In the genomic region with DNA sequence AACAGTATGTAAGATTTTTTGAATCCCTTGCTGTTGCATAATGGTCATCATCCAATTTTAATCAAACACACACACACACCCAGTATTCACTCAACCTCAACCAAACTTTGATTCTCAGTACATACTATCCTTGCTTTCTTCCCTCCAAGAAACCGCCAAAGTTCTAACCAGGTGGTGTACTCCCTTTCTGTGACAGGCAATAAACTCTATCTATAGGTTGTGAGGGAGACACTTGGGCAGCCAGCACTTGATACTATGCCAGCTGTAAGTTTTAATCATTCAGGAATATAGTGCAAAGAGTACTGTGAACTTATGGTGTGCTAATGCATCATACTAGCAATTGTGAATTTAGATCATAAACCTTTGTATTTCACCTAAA, we compare ENCODE assay signal across 16 cellular contexts.
A peak's percentile ranks its signal among the peaks of the same experiment; 100 is the strongest.
DNase-seq lines count a peak whose midpoint lies in the region; ATAC-seq and TF ChIP-seq lines count a peak whose summit lies in the region.
"Had no signal": no experiment of that assay in that cellular context is flagged by ENCODE, and none has a peak within 500 bp of the region (broad histone marks: within the 10 kb centered on the region; RNA-seq: fewer than 3 reads in every experiment).

No MANE protein-coding gene starts in this region.

- H3K27me3 Mint-ChIP-seq in stimulated activated naive B cell treated with anti-CD40 and anti-IgM and Interleukin-4, amounts not matched to agents 10 μg/mL and 1 μg/mL and 100 μg/mL, for 72 hours: no peaks in the 10 kb centered on the region
- no peaks in the 10 kb centered on the region for H3K27me3 Mint-ChIP-seq in activated CD8-positive, alpha-beta T cell treated with anti-CD3 and anti-CD28 coated beads for 36 hours
- H3K27me3 Mint-ChIP-seq: CD8-positive, alpha-beta memory T cell; effector memory CD8-positive, alpha-beta T cell had no signal

- H3K4me1 Mint-ChIP-seq in stimulated activated naive B cell treated with anti-CD40 and anti-IgM and Interleukin-4, amounts not matched to agents 10 μg/mL and 1 μg/mL and 100 μg/mL, for 72 hours: peaks cover 27 to 55% of the 10 kb centered on the region in 2 donors
- peaks cover 38% of the 10 kb centered on the region for H3K4me1 Mint-ChIP-seq in activated CD8-positive, alpha-beta T cell treated with anti-CD3 and anti-CD28 coated beads for 36 hours (ENCODE audit: low read depth)

- H3K9me3 Mint-ChIP-seq in stimulated activated naive B cell treated with anti-CD40 and anti-IgM and Interleukin-4, amounts not matched to agents 10 μg/mL and 1 μg/mL and 100 μg/mL, for 72 hours: peaks cover 6 to 8% of the 10 kb centered on the region in 2 donors
- no peaks in the 10 kb centered on the region for H3K9me3 Mint-ChIP-seq in activated CD8-positive, alpha-beta T cell treated with anti-CD3 and anti-CD28 coated beads for 36 hours
- H3K9me3 Mint-ChIP-seq: CD8-positive, alpha-beta memory T cell; effector memory CD8-positive, alpha-beta T cell had no signal

- TF ChIP-seq CTCF in activated CD8-positive, alpha-beta T cell treated with anti-CD3 and anti-CD28 coated beads for 36 hours (IDR thresholded peaks at IDR 0.05): no peak

- peak overlapping the region; percentile 18 to 21 for H3K4me3 Mint-ChIP-seq in stimulated activated naive B cell treated with anti-CD40 and anti-IgM and Interleukin-4, amounts not matched to agents 10 μg/mL and 1 μg/mL and 100 μg/mL, for 72 hours
- no peak overlapping the region for H3K4me3 Mint-ChIP-seq in activated CD8-positive, alpha-beta T cell treated with anti-CD3 and anti-CD28 coated beads for 36 hours
- H3K4me3 Mint-ChIP-seq: CD8-positive, alpha-beta memory T cell; effector memory CD8-positive, alpha-beta T cell had no signal

- CTCF ChIA-PET in activated CD8-positive, alpha-beta T cell treated with anti-CD3 and anti-CD28 coated beads for 36 hours (lab: Charles Lee): no interaction called here

- peaks cover 0 to 6% of the 10 kb centered on the region in 2 donors for H3K4me1 ChIP-seq in aorta (ENCODE audit: control insufficient read depth in 1 of 2, insufficient read depth in 2 of 2, low read length in 2 of 2)

- H3K27ac Mint-ChIP-seq in stimulated activated naive B cell treated with anti-CD40 and anti-IgM and Interleukin-4, amounts not matched to agents 10 μg/mL and 1 μg/mL and 100 μg/mL, for 72 hours: peak overlapping the region; percentile 67
- H3K27ac Mint-ChIP-seq in activated CD8-positive, alpha-beta T cell treated with anti-CD3 and anti-CD28 coated beads for 36 hours: no peak overlapping the region
- H3K27ac Mint-ChIP-seq: activated T-helper 2 cell treated with anti-CD3 and anti-CD28 coated beads, Interferon-gamma antibody, Interleukin-2, Interleukin-4, amounts not matched to agents 10 μg/mL and 5 μg/mL and 100 μg/mL, durations not matched to agents 14 hours and 24 hours and 36 hours had no signal

- no peaks in the 10 kb centered on the region for H3K9me3 ChIP-seq in aorta (ENCODE audit: control insufficient read depth, low read length)
- H3K9me3 ChIP-seq: sigmoid colon, SK-N-SH, thoracic aorta had no signal

- H3K4me3 ChIP-seq in H7 (ENCODE audit: insufficient read depth, low read depth, low read length) (no peak overlapping the region), aorta (ENCODE audit: low read length in 2 of 2) (no peak overlapping the region)
- H3K4me3 ChIP-seq: sigmoid colon, thoracic aorta had no signal

- H3K27me3 ChIP-seq in H7 (ENCODE audit: control insufficient read depth, insufficient read depth, low read length) (no peaks in the 10 kb centered on the region), aorta (ENCODE audit: control insufficient read depth in 1 of 2, insufficient read depth in 2 of 2, low read length in 1 of 2) (no peaks in the 10 kb centered on the region)
- H3K27me3 ChIP-seq: sigmoid colon had no signal

- peaks cover 12 to 17% of the 10 kb centered on the region in 2 donors for H3K36me3 Mint-ChIP-seq in stimulated activated naive B cell treated with anti-CD40 and anti-IgM and Interleukin-4, amounts not matched to agents 10 μg/mL and 1 μg/mL and 100 μg/mL, for 72 hours
- H3K36me3 Mint-ChIP-seq in activated CD8-positive, alpha-beta T cell treated with anti-CD3 and anti-CD28 coated beads for 36 hours (ENCODE audit: low read depth): peaks cover 6% of the 10 kb centered on the region

- ATAC-seq in GM19043 (IDR thresholded peaks at IDR 0.05; ENCODE audit: low read depth, unreplicated experiment) (peak; percentile 20), HG02678 (IDR thresholded peaks at IDR 0.05; ENCODE audit: unreplicated experiment) (peak; percentile 20), HG03575 (IDR thresholded peaks at IDR 0.05; ENCODE audit: extremely low read depth, insufficient number of reproducible peaks, low FRiP score, unreplicated experiment) (peak; percentile 3), aorta (ENCODE audit: low FRiP score) (no peak)
- no peak for ATAC-seq in stimulated activated naive B cell treated with anti-CD40 and anti-IgM and Interleukin-4, amounts not matched to agents 10 μg/mL and 1 μg/mL and 100 μg/mL, for 72 hours (replicated peaks)
- ATAC-seq in activated CD8-positive, alpha-beta T cell treated with anti-CD3 and anti-CD28 coated beads for 36 hours: no peak
- ATAC-seq: left cardiac atrium had no signal

- POLR2A ChIA-PET in activated CD8-positive, alpha-beta T cell treated with anti-CD3 and anti-CD28 coated beads for 36 hours (lab: Charles Lee): no interaction called here

- DNase-seq in stimulated activated naive B cell treated with anti-CD40 and anti-IgM and Interleukin-4, amounts not matched to agents 10 μg/mL and 1 μg/mL and 100 μg/mL, for 72 hours: no peak
- DNase-seq in NCI-H2196 (lab: John Stamatoyannopoulos, UW; ENCODE audit: unreplicated experiment) (no peak), H7 (no peak), aorta (no peak)
- DNase-seq in activated CD8-positive, alpha-beta T cell treated with anti-CD3 and anti-CD28 coated beads for 36 hours: no peak
- DNase-seq: activated CD4-positive, alpha-beta T cell treated with anti-CD3 and anti-CD28 coated beads for 4 hours; CD8-positive, alpha-beta memory T cell; effector memory CD8-positive, alpha-beta T cell; left cardiac atrium; sigmoid colon; SK-N-SH had no signal

- WGBS in aorta, 2 donors: 89 to 94% methylated on average over 1 of the region's 1 CpG

- intact Hi-C loops in aorta (cut with DNase I): no loop called here
- intact Hi-C loops in activated CD8-positive, alpha-beta T cell treated with anti-CD3 and anti-CD28 coated beads for 36 hours (cut with micrococcal nuclease): no loop called here

- no peaks in the 10 kb centered on the region for H3K36me3 ChIP-seq in H7 (replicated peaks; ENCODE audit: control insufficient read depth, insufficient read depth, low read length)
- H3K36me3 ChIP-seq in aorta (ENCODE audit: control insufficient read depth in 1 of 2, insufficient read depth in 2 of 2, low read length in 1 of 2): no peaks in the 10 kb centered on the region
- H3K36me3 ChIP-seq: sigmoid colon, thoracic aorta had no signal

- no peak overlapping the region for H3K27ac ChIP-seq in aorta (ENCODE audit: low read depth in 1 of 2, low read length in 2 of 2)
- H3K27ac ChIP-seq: sigmoid colon had no signal

Comparison
In these comparisons a context has a peak if more than half of its experiments do, and no peak if none do; other contexts are left out.
1. ATAC-seq: peak in GM19043 (single experiment), HG02678 (single experiment) and HG03575 (single experiment); none in stimulated activated naive B cell treated with anti-CD40 and anti-IgM and Interleukin-4, amounts not matched to agents 10 μg/mL and 1 μg/mL and 100 μg/mL, for 72 hours (0 of 2), aorta (single experiment) and activated CD8-positive, alpha-beta T cell treated with anti-CD3 and anti-CD28 coated beads for 36 hours (single experiment).